Comparison of ENCODE assay signal across 8 cellular contexts in the genomic region with DNA sequence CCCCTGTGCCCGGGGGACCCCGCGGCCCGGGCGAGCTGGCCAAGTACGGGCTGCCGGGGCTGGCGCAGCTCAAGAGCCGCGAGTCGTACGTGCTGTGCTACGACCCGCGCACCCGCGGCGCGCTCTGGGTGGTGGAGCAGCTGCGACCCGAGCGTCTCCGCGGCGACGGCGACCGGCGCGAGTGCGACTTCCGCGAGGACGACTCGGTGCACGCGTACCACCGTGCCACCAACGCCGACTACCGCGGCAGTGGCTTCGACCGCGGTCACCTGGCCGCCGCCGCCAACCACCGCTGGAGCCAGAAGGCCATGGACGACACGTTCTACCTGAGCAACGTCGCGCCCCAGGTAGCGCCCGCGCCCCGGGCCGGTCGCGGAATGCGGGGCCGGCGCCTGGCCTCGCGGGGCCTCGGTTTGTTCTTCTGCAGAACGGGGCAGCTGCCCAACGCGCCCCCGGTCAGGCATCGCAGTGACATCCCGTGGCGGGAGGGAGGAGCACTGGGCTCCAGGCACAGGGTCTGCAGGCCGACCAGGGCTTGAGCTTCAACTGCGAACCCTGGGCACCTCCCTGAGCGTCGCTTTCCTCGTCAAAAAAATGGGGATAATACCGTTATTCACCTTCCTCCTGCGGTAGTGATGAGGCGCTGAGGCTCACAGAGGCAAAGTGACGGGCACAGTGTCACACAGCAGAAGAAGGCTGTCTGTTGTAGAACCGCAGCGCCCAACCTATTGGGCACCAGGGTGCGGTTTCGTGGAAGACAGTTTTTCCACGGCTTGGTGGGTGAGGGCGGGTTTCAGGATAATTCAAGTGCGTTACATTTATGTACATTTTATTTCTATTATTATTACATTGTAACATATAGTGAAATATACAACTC. TPM values are rescaled to one million over a fixed set of nuclear protein-coding genes. Genes with fewer than 3 reads are reported as not detected.
DNase-seq lines count a peak whose midpoint lies in the region; ATAC-seq and TF ChIP-seq lines count a peak whose summit lies in the region.

No MANE protein-coding gene starts in this region.

- peak; percentile 38 for DNase-seq in EH (ENCODE audit: low read depth)
- DNase-seq in UCSD-AML1 (lab: John Stamatoyannopoulos, UW; ENCODE audit: unreplicated experiment), result peak; percentile 49
- DNase-seq in colonic mucosa, result peak; percentile 36
- DNase-seq in right lobe of liver, result peak in 2 of 3 donors; percentile 52 to 68
- DNase-seq in stimulated activated CD4-positive, alpha-beta T cell treated with anti-CD3 and anti-CD28 coated beads, Interleukin-4, amount 100 ng/mL, for 1 hour, result peak; percentile 52
- no peak for DNase-seq in amniotic stem cell (lab: John Stamatoyannopoulos, UW)

- H3K36me3 ChIP-seq in colonic mucosa (no peaks in the 10 kb centered on the region), right lobe of liver (peaks cover 0 to 12% (median 1%) of the 10 kb centered on the region in 4 donors)

- H3K27ac ChIP-seq in colonic mucosa (peak overlapping the region; percentile 87), right lobe of liver (peak overlapping the region in 2 of 3 donors; percentile 61 to 88)

- H3K27me3 ChIP-seq in colonic mucosa (no peaks in the 10 kb centered on the region), right lobe of liver (no peaks in the 10 kb centered on the region)

- H3K9ac ChIP-seq in colonic mucosa (ENCODE audit: low read depth in 2 of 2, low read length in 2 of 2), result peak overlapping the region; percentile 49 to 75

- H3K9me3 ChIP-seq in colonic mucosa (no peaks in the 10 kb centered on the region), right lobe of liver (no peaks in the 10 kb centered on the region)

- no peak for TF ChIP-seq CTCF in colonic mucosa (IDR thresholded peaks at IDR 0.05)
- TF ChIP-seq CTCF in right lobe of liver (IDR thresholded peaks at IDR 0.05), result peak in 1 of 4 donors; percentile 12

- TF ChIP-seq RAD21 in Ishikawa (IDR thresholded peaks at IDR 0.05; ENCODE audit: low read depth), result no peak

- 55% methylated on average over 9 of the region's 90 CpGs for WGBS in right lobe of liver (ENCODE audit: insufficient coverage, low coverage, low lambda C conversion rate, missing lambda C conversion rate)

- no peaks in the 10 kb centered on the region for H3K4me1 ChIP-seq in colonic mucosa
- peaks cover 0 to 19% (median 0%) of the 10 kb centered on the region in 4 donors for H3K4me1 ChIP-seq in right lobe of liver

- TF ChIP-seq EP300 in Ishikawa (IDR thresholded peaks at IDR 0.05; ENCODE audit: borderline replicate concordance), result no peak

- H3K4me3 ChIP-seq in colonic mucosa (peak overlapping the region; percentile 67), right lobe of liver (peak overlapping the region; percentile 61 to 75 (median 62))

- no peak for TF ChIP-seq POLR2A in right lobe of liver (IDR thresholded peaks at IDR 0.05)

- peak; percentile 34 for ATAC-seq in GM21528 (IDR thresholded peaks at IDR 0.05; ENCODE audit: low FRiP score, unreplicated experiment)
- peak; percentile 0 to 19 (median 2) for ATAC-seq in right lobe of liver

- intact Hi-C loops in colonic mucosa (cut with DNase I), result no loop called here
- intact Hi-C loops in right lobe of liver (cut with DNase I), result no loop called here

TF ChIP-seq in Ishikawa, 13 proteins besides CTCF, POLR2A, EP300 and RAD21:
- no peak for TF ChIP-seq ZBTB7A (IDR thresholded peaks at IDR 0.05; ENCODE audit: low read depth)
- no peak for TF ChIP-seq CREB1 (IDR thresholded peaks at IDR 0.05; ENCODE audit: low read depth)
- no peak for TF ChIP-seq REST (IDR thresholded peaks at IDR 0.05; ENCODE audit: low read depth)
- TF ChIP-seq TCF12 (IDR thresholded peaks at IDR 0.05; ENCODE audit: low read depth), result peak; percentile 39; the same call in 1 of the 2 replicates
- TF ChIP-seq, protein P1, sequence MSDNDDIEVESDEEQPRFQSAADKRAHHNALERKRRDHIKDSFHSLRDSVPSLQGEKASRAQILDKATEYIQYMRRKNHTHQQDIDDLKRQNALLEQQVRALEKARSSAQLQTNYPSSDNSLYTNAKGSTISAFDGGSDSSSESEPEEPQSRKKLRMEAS (IDR thresholded peaks at IDR 0.05), result peak; percentile 75
- TF ChIP-seq EGR1 (IDR thresholded peaks at IDR 0.05), result no peak
- TF ChIP-seq YY1 (IDR thresholded peaks at IDR 0.05; ENCODE audit: low read depth), result no peak
- TF ChIP-seq TEAD4 (IDR thresholded peaks at IDR 0.05), result 0 out of 2 replicates have a peak, but pooled peaks have one; percentile 3
- no peak for TF ChIP-seq TAF1 (IDR thresholded peaks at IDR 0.05; ENCODE audit: low read depth)
- 0 out of 2 replicates have a peak, but pooled peaks have one; percentile 17 for TF ChIP-seq USF1 (IDR thresholded peaks at IDR 0.05)
- no peak for TF ChIP-seq CEBPB (IDR thresholded peaks at IDR 0.05)
- TF ChIP-seq NFIC (IDR thresholded peaks at IDR 0.05), result peak; percentile 10; the same call in 1 of the 2 replicates
TF ChIP-seq in Ishikawa: peak in this region for 5.

RNA-seq across cellular contexts. Expression of gene ENDOG, which starts 0.8 kb away (rescaled TPM):
- total RNA-seq in colonic mucosa, result 10 to 100 TPM; 59.5 to 66.4 TPM
- total RNA-seq in right lobe of liver, result 10 to 100 TPM; 22.4 to 50.1 (median 41.0) TPM

RNA-seq across cellular contexts. Expression of gene SPOUT1, which starts 10.5 kb away (rescaled TPM):
- 10 to 100 TPM; 25.1 to 66.6 TPM for total RNA-seq in colonic mucosa
- total RNA-seq in right lobe of liver, result 10 to 100 TPM; 14.5 to 37.8 (median 24.5) TPM

RNA-seq across cellular contexts. Expression of gene TBC1D13, which starts 32.0 kb away (rescaled TPM):
- 10 to 100 TPM; 17.4 to 21.6 TPM for total RNA-seq in colonic mucosa
- 10 to 100 TPM in 4 of 6 experiments, 1 to 10 TPM in 2; 7.3 to 16.0 (median 12.6) TPM for total RNA-seq in right lobe of liver

RNA-seq across cellular contexts. Expression of gene ZER1, which starts 47.4 kb away (rescaled TPM):
- total RNA-seq in colonic mucosa (10 to 100 TPM; 35.1 to 54.7 TPM), right lobe of liver (10 to 100 TPM; 13.4 to 21.8 (median 16.0) TPM)
